In the genomic region with DNA sequence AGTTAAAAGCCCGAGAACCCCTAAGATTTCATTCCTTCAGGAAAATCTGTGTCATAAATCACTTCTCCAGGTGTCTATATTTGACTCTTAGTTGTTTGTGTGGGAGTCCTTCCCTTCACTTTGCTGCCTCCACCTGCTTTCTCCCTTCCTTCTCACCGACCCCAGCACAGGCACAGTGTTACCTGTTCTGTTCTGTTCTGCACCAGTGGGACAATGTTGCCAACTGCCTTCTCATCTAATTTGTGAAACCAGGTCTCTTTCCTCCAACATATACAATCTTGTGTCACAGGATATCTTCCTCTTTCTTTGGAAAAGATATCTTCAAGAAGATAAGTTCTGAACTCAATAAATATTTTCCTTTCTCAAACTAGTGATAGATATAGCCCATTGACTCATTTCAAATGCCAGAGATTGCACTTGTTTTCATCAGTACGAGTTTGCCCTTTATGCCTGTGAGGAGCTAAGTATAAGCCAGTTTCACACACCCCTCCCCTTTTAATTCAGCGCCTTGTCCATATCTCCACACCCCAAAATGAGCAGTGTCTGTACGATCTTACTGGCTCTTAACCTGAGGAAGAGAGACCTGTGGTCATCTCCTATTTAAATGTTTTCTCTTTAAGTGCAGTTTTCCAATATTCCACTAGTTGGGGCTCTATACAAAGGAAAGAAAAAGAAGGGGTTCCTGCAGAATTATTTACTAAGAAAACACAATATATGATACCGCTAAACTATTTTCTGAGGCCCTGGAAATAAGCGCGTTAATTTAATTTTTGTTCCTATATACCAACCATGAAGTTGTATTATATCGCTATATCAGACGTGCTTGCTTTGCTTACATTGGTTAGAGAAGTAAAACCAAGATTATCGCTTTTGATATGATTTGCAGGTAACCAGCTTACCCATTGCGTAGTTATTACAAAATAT, we compare ENCODE assay signal across 7 cellular contexts.
DNase-seq lines count a peak whose midpoint lies in the region; ATAC-seq, FAIRE-seq and TF ChIP-seq lines count a peak whose summit lies in the region.

No MANE protein-coding gene starts in this region.

- in situ Hi-C loops in G401 (cut with HindIII; ENCODE audit: low sequenced_read_pairs): no loop called here

- ATAC-seq in HG02759 (IDR thresholded peaks at IDR 0.05; ENCODE audit: unreplicated experiment): peak; percentile 42

- H3K36me3 ChIP-seq in kidney (ENCODE audit: control insufficient read depth in 1 of 2, insufficient read depth in 2 of 2, low read length in 2 of 2) (no peaks in the 10 kb centered on the region), suprapubic skin (no peaks in the 10 kb centered on the region)

- no peak overlapping the region for H3K9ac ChIP-seq in kidney (ENCODE audit: low read length in 2 of 2)

- peak overlapping the region in 1 of 2 donors; percentile 12 for H3K4me3 ChIP-seq in kidney (ENCODE audit: low read length in 2 of 2)
- H3K4me3 ChIP-seq in suprapubic skin: no peak overlapping the region

- no peak overlapping the region for H3K27ac ChIP-seq in kidney (ENCODE audit: low read depth in 2 of 2, low read length in 2 of 2)
- no peak overlapping the region for H3K27ac ChIP-seq in suprapubic skin

- H3K4me1 ChIP-seq in kidney (ENCODE audit: control insufficient read depth in 1 of 2, insufficient read depth in 1 of 2, low read depth in 1 of 2, low read length in 2 of 2): no peaks in the 10 kb centered on the region
- H3K4me1 ChIP-seq in suprapubic skin: peaks cover 17% of the 10 kb centered on the region

- H3K9me3 ChIP-seq in kidney (ENCODE audit: control insufficient read depth in 1 of 2, low read length in 2 of 2) (no peaks in the 10 kb centered on the region), suprapubic skin (no peaks in the 10 kb centered on the region)

- peak; percentile 86 for DNase-seq in G401 (ENCODE audit: low spot score)
- DNase-seq in NCI-H526 treated with DMSO at 0.1 percent for 48 hours (lab: John Stamatoyannopoulos, UW): peak; percentile 45
- peak; percentile 64 for DNase-seq in astrocyte of the hippocampus (ENCODE audit: low read depth, low spot score)
- DNase-seq in kidney: no peak
- DNase-seq in suprapubic skin (ENCODE audit: low spot score in 2 of 2): no peak
- no peak for DNase-seq in activated naive CD4-positive, alpha-beta T cell treated with Interleukin-2 at 50 U/mL for 16 hours

- intact Hi-C loops in kidney (cut with DNase I): no loop called here

- TF ChIP-seq CTCF in kidney (IDR thresholded peaks at IDR 0.05; ENCODE audit: borderline replicate concordance, extremely low read depth, insufficient read depth): peak; percentile 65
- peak; percentile 63 to 76 for TF ChIP-seq CTCF in suprapubic skin (IDR thresholded peaks at IDR 0.05)

- TF ChIP-seq EP300 in suprapubic skin (IDR thresholded peaks at IDR 0.05): no peak

- FAIRE-seq in kidney (lab: Jason Lieb, UNC): peak; percentile 84

- TF ChIP-seq POLR2A in suprapubic skin (IDR thresholded peaks at IDR 0.05): no peak

- H3K27me3 ChIP-seq in suprapubic skin: no peaks in the 10 kb centered on the region

- 34% methylated on average over 12 of the region's 12 CpGs for WGBS in suprapubic skin

Comparison
In these comparisons a context has a peak if more than half of its experiments do, and no peak if none do; other contexts are left out.
1. DNase-seq: peak in G401 (single experiment), NCI-H526 treated with DMSO at 0.1 percent for 48 hours (single experiment) and astrocyte of the hippocampus (single experiment); none in kidney (single experiment), suprapubic skin (0 of 2) and activated naive CD4-positive, alpha-beta T cell treated with Interleukin-2 at 50 U/mL for 16 hours (single experiment).